ENCODE assay signal across 22 cellular contexts in the genomic region with DNA sequence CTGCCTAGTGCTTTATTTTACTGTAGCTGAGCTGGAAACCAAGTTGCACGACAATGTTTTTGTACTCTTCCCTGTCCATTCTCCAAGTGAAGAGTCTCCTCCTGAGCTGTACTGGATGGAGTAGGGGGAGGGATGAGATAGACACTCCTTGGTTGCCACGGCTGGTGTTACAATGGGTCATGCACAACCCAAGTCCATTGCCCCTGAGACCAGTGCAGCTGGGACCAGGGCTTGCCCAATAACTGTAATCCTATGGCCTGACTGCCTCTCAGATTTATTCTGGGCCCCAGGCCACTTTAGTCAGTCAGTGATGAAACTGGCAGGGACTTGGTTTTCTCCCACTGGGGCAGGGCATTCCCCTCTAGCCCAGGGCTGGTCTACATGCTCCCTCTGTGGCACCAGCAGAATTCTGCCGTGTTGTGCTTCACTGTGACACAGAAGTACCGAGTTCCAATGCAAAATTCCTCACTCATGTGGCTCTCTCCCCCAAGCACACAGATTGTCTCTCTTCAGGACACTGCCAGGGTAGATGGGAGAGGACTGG.
DNase-seq lines count a peak whose midpoint lies in the region; ATAC-seq, FAIRE-seq and TF ChIP-seq lines count a peak whose summit lies in the region.
"Had no signal": no experiment of that assay in that cellular context is flagged by ENCODE, and none has a peak within 500 bp of the region (broad histone marks: within the 10 kb centered on the region; RNA-seq: fewer than 3 reads in every experiment).

No MANE protein-coding gene starts in this region.

- no peaks in the 10 kb centered on the region for H3K36me3 ChIP-seq in IMR-90 (ENCODE audit: control insufficient read depth, insufficient read depth, low read length)
- H3K36me3 ChIP-seq in adipocyte (ENCODE audit: control insufficient read depth, insufficient read depth, low read length, severe bottlenecking) = no peaks in the 10 kb centered on the region
- H3K36me3 ChIP-seq in PC-3 (ENCODE audit: low read depth, low read length) = no peaks in the 10 kb centered on the region; the same call in 1 of the 2 replicates
- no peaks in the 10 kb centered on the region for H3K36me3 ChIP-seq in H7 (replicated peaks; ENCODE audit: control insufficient read depth, insufficient read depth, low read length)
- H3K36me3 ChIP-seq: gastrocnemius medialis, stomach, transverse colon had no signal

- in situ Hi-C loops in IMR-90 (cut with MboI; ENCODE audit: low sequenced_read_pairs) = no loop called here

- H3K9me2 ChIP-seq in PC-3 (replicated peaks; ENCODE audit: low read length) = no peaks in the 10 kb centered on the region

- no peak overlapping the region; the same call in 1 of the 2 replicates for H3K14ac ChIP-seq in IMR-90 (replicated peaks; ENCODE audit: low read depth, low read length)

- H4K91ac ChIP-seq in IMR-90 (ENCODE audit: insufficient read depth, low read depth, low read length) = no peak overlapping the region

- DNase-seq in IMR-90 (no peak), adipocyte (ENCODE audit: low read depth) (peak; percentile 12), right cardiac atrium (peak; percentile 30 to 56 (median 43)), skeletal muscle cell (ENCODE audit: low read depth) (peak; percentile 17), H54 (ENCODE audit: insufficient read length, low spot score) (no peak), PC-3 (no peak), H7 (no peak)
- DNase-seq: activated CD4-positive, alpha-beta T cell treated with anti-CD3 and anti-CD28 coated beads, Interleukin-2, amount 50 U/mL, for 48 hours; activated CD4-positive, CD25-positive, alpha-beta regulatory T cell; CD4-positive, CD25-positive, alpha-beta regulatory T cell; cerebellar nuclear complex; gastrocnemius medialis; naive thymus-derived CD8-positive, alpha-beta T cell; NCI-H1105; NCI-H2029; NCI-H526 treated with DMSO at 0.1 percent for 48 hours; stomach; transverse colon had no signal

- ATAC-seq in IMR-90 (ENCODE audit: low read depth) = no peak
- peak; percentile 42 to 62 for ATAC-seq in right cardiac atrium
- no peak for ATAC-seq in PC-3
- ATAC-seq: gastrocnemius medialis; naive thymus-derived CD8-positive, alpha-beta T cell; SK-N-SH treated with all-trans-retinoic acid at 6 μM for 48 hours had no signal

- H4K20me1 ChIP-seq in IMR-90 (ENCODE audit: insufficient read depth, low read length) (no peaks in the 10 kb centered on the region), PC-3 (ENCODE audit: low read length) (no peaks in the 10 kb centered on the region)

- H3K4me1 ChIP-seq in IMR-90 (ENCODE audit: control insufficient read depth, insufficient read depth, low read length) (no peaks in the 10 kb centered on the region), adipocyte (ENCODE audit: control insufficient read depth, insufficient read depth, low read length) (peaks cover 35% of the 10 kb centered on the region), right cardiac atrium (ENCODE audit: control insufficient read depth, insufficient read depth, low read length) (no peaks in the 10 kb centered on the region), PC-3 (ENCODE audit: insufficient read depth, low read length) (no peaks in the 10 kb centered on the region)
- H3K4me1 ChIP-seq: gastrocnemius medialis, stomach had no signal

- no peak overlapping the region for H4K8ac ChIP-seq in IMR-90 (ENCODE audit: low read depth in 2 of 2, low read length in 2 of 2)

- H3K56ac ChIP-seq in IMR-90 (ENCODE audit: extremely low read depth, insufficient read depth, low read length) = no peak overlapping the region

- TF ChIP-seq RAD21 in IMR-90 (IDR thresholded peaks at IDR 0.05; ENCODE audit: low read length) = no peak

- peak overlapping the region; percentile 50; the same call in 1 of the 3 replicates for H2BK15ac ChIP-seq in IMR-90 (ENCODE audit: low read depth, low read length)

- dilution Hi-C loops in IMR-90 (cut with HindIII; ENCODE audit: low sequenced_read_pairs, unreplicated experiment) = no loop called here

- H3K4me3 ChIP-seq in IMR-90 (ENCODE audit: insufficient read depth, low read depth, low read length) (no peak overlapping the region), adipocyte (ENCODE audit: low read length) (no peak overlapping the region), right cardiac atrium (ENCODE audit: low read length) (no peak overlapping the region), skeletal muscle cell (ENCODE audit: low read depth, low read length) (no peak overlapping the region), PC-3 (ENCODE audit: low read length) (no peak overlapping the region), H7 (ENCODE audit: insufficient read depth, low read depth, low read length) (no peak overlapping the region)
- H3K4me3 ChIP-seq: gastrocnemius medialis, hepatocyte, stomach, transverse colon had no signal

- no peak overlapping the region for H3K4me2 ChIP-seq in IMR-90 (ENCODE audit: low read depth, low read length)
- H3K4me2 ChIP-seq in PC-3 (ENCODE audit: low read length) = no peak overlapping the region
- H3K4me2 ChIP-seq: hepatocyte had no signal

- no peak for FAIRE-seq in H54 (lab: Jason Lieb, UNC)
- FAIRE-seq: astrocyte had no signal

- H3K4ac ChIP-seq in IMR-90 (ENCODE audit: low read depth, low read length) = no peak overlapping the region

- peak overlapping the region; percentile 51 for H2AFZ ChIP-seq in IMR-90 (replicated peaks; ENCODE audit: low read length, poor library complexity)
- no peak overlapping the region for H2AFZ ChIP-seq in PC-3 (ENCODE audit: low read length)
- H2AFZ ChIP-seq: hepatocyte had no signal

- TF ChIP-seq POLR2A in IMR-90 (IDR thresholded peaks at IDR 0.05; ENCODE audit: low read depth, low read length) (no peak), H54 (IDR thresholded peaks at IDR 0.05; ENCODE audit: low read depth, low read length) (no peak)

- POLR2A ChIA-PET in IMR-90 (lab: Charles Lee; ENCODE audit: unreplicated experiment) = no interaction called here
- POLR2A ChIA-PET in PC-3 (lab: Charles Lee; ENCODE audit: unreplicated experiment) = no interaction called here

- H2AK5ac ChIP-seq in IMR-90 (ENCODE audit: low read depth, low read length) = no peak overlapping the region

- peak overlapping the region; percentile 24 for H2AK9ac ChIP-seq in IMR-90 (replicated peaks; ENCODE audit: low read depth, low read length, poor library complexity)

- H3K27me3 ChIP-seq in IMR-90 (ENCODE audit: control insufficient read depth, insufficient read depth, low read length) (no peaks in the 10 kb centered on the region), adipocyte (replicated peaks; ENCODE audit: control insufficient read depth, insufficient read depth, low read length) (no peaks in the 10 kb centered on the region), right cardiac atrium (ENCODE audit: control insufficient read depth, insufficient read depth) (no peaks in the 10 kb centered on the region), PC-3 (ENCODE audit: low read length) (no peaks in the 10 kb centered on the region), H7 (ENCODE audit: control insufficient read depth, insufficient read depth, low read length) (no peaks in the 10 kb centered on the region)
- H3K27me3 ChIP-seq: gastrocnemius medialis, hepatocyte, stomach, transverse colon had no signal

- no TSS peak for BruUV-seq in IMR-90 (replicated peaks; lab: Mats Ljungman, UMichigan)
- BruUV-seq in PC-3 (replicated peaks; lab: Mats Ljungman, UMichigan) = no TSS peak

- no peak overlapping the region for H3K18ac ChIP-seq in IMR-90 (ENCODE audit: low read depth, low read length)

- H3K27ac ChIP-seq in IMR-90 (ENCODE audit: insufficient read depth, low read length) (no peak overlapping the region), right cardiac atrium (ENCODE audit: low read length) (no peak overlapping the region), PC-3 (ENCODE audit: low read length) (no peak overlapping the region)
- H3K27ac ChIP-seq: gastrocnemius medialis, hepatocyte, RWPE1, stomach, transverse colon had no signal

- no peak overlapping the region for H2BK5ac ChIP-seq in IMR-90 (ENCODE audit: low read depth, low read length, poor library complexity, severe bottlenecking)

- H3K9me1 ChIP-seq in IMR-90 (ENCODE audit: insufficient read depth, low read length) = 0 out of 2 replicates have a peak, but pooled peaks cover 2% of the 10 kb centered on the region

- H2BK120ac ChIP-seq in IMR-90 (ENCODE audit: low read depth, low read length) = 0 out of 2 replicates have a peak overlapping the region, but pooled peaks have one; percentile 32

- H3K9ac ChIP-seq in IMR-90 (ENCODE audit: low read depth, low read length) (no peak overlapping the region), adipocyte (ENCODE audit: low read length) (no peak overlapping the region), PC-3 (ENCODE audit: low read length) (no peak overlapping the region)

- TF ChIP-seq CTCF in IMR-90 (conservative IDR thresholded peaks at IDR 0.05; ENCODE audit: low read depth, low read length) (no peak), PC-3 (conservative IDR thresholded peaks at IDR 0.05; ENCODE audit: low read depth, low read length) (no peak)

- H3K23ac ChIP-seq in IMR-90 (ENCODE audit: low read depth, low read length) = no peak overlapping the region

- CTCF ChIA-PET in IMR-90 (lab: Yijun Ruan, JAX) (no interaction called here), PC-3 (lab: Charles Lee) (no interaction called here)

- no peaks in the 10 kb centered on the region for H3F3A ChIP-seq in PC-3 (ENCODE audit: low read length, unreplicated experiment)

- intact Hi-C loops in IMR-90 (cut with micrococcal nuclease) = no loop called here
- intact Hi-C loops in right cardiac atrium (cut with DNase I) = no loop called here
- intact Hi-C loops in PC-3 (cut with micrococcal nuclease) = no loop called here

- H4K5ac ChIP-seq in IMR-90 (ENCODE audit: low read depth, low read length) = no peak overlapping the region

- no peaks in the 10 kb centered on the region for H3K9me3 ChIP-seq in IMR-90 (ENCODE audit: control insufficient read depth, insufficient read depth, low read length)
- peaks cover 5% of the 10 kb centered on the region for H3K9me3 ChIP-seq in adipocyte (ENCODE audit: control insufficient read depth, low read length)
- no peaks in the 10 kb centered on the region for H3K9me3 ChIP-seq in right cardiac atrium (ENCODE audit: control insufficient read depth, low read length)
- no peaks in the 10 kb centered on the region for H3K9me3 ChIP-seq in PC-3 (ENCODE audit: low read length)
- H3K9me3 ChIP-seq: gastrocnemius medialis had no signal

- no peaks in the 10 kb centered on the region for H3K79me2 ChIP-seq in PC-3 (ENCODE audit: low read length)
- H3K79me2 ChIP-seq: hepatocyte had no signal

- H2BK20ac ChIP-seq in IMR-90 (ENCODE audit: low read depth, low read length) = 0 out of 2 replicates have a peak overlapping the region, but pooled peaks have one; percentile 13

- 60% methylated on average over 1 of the region's 4 CpGs; no CpG with 5 or more reads in 1 of the 2 experiments for WGBS in IMR-90 (ENCODE audit: extremely low coverage in 2 of 2, insufficient read length in 1 of 2), 2 experiments
- 72% methylated on average over 4 of the region's 4 CpGs for WGBS in right cardiac atrium

- no peaks in the 10 kb centered on the region for H3K79me1 ChIP-seq in IMR-90 (ENCODE audit: low read depth in 1 of 2, low read length in 2 of 2)

TF ChIP-seq in IMR-90, 13 proteins besides CTCF, POLR2A, EP300 and RAD21:
- TF ChIP-seq BHLHE40 (IDR thresholded peaks at IDR 0.05; ENCODE audit: low read depth, low read length) (no peak), RFX5 (IDR thresholded peaks at IDR 0.05; ENCODE audit: low read depth, low read length) (no peak)

Comparison
In these comparisons a context has a peak if more than half of its experiments do, and no peak if none do; other contexts are left out.
1. ATAC-seq: peak in right cardiac atrium (2 of 2); none in IMR-90 (single experiment) and PC-3 (single experiment).
2. DNase-seq: peak in adipocyte (single experiment), right cardiac atrium (3 of 3) and skeletal muscle cell (single experiment); none in IMR-90 (single experiment), H54 (single experiment), PC-3 (single experiment) and H7 (single experiment).